In the genomic region with DNA sequence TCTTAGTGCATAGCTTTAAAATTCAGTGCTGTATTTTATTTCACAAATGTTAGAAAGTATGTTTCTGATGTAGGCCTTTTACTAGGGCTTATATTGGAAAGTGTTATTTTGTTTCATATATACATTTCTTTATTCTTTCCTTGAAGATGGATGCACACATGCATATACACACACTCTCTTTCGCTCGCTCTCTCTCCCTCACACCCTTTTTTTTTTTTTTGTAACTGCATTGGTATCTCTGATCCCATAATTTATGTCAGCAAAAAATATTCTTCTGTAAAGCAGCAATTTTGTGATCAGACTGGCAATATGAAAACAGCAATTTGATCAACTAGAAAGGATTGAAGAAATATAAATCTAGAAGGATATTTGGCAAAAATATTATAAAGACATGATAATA, we compare ENCODE assay signal across 10 cellular contexts. TPM values are rescaled to one million over a fixed set of nuclear protein-coding genes. Genes with fewer than 3 reads are reported as not detected.
DNase-seq lines count a peak whose midpoint lies in the region; ATAC-seq, FAIRE-seq and TF ChIP-seq lines count a peak whose summit lies in the region.
"Had no signal": no experiment of that assay in that cellular context is flagged by ENCODE, and none has a peak within 500 bp of the region (broad histone marks: within the 10 kb centered on the region; RNA-seq: fewer than 3 reads in every experiment).

No MANE protein-coding gene starts in this region.

- H3K27ac ChIP-seq in BLaER1 treated with 17β-estradiol and CSF1 and Interleukin-3, amounts not matched to agents 10 nM and 100 nM: no peak overlapping the region
- H3K27ac ChIP-seq in HUES6 (ENCODE audit: low read depth, low read length) (no peak overlapping the region), GM12878 (ENCODE audit: control insufficient read depth, insufficient read depth) (peak overlapping the region; percentile 96)
- no peak overlapping the region for H3K27ac ChIP-seq in effector memory CD4-positive, alpha-beta T cell (ENCODE audit: insufficient read depth, low read length, poor library complexity, severe bottlenecking)

- no peak for TF ChIP-seq RAD21 in GM12878 (IDR thresholded peaks at IDR 0.05; ENCODE audit: insufficient read depth, low read depth, low read length)

- in situ Hi-C loops in GM12878 (cut with MboI): no loop called here

- no peak overlapping the region for H2AFZ ChIP-seq in GM12878 (ENCODE audit: control insufficient read depth, low read depth, low read length)

- H3K4me3 Mint-ChIP-seq in naive thymus-derived CD8-positive, alpha-beta T cell: peak overlapping the region; percentile 52 to 100 (median 98)

- RAD21 ChIA-PET in GM12878 (lab: Charles Lee; ENCODE audit: unreplicated experiment): interaction anchor here (0.7 to 7.9 kb wide), 11 partner anchors 9 to 486 kb away, joined by 3 to 90 read pairs (median 4); no protein-coding TSS in a partner anchor

- POLR2A ChIA-PET in GM12878 (lab: Charles Lee): interaction anchor here (2.7 to 4.9 kb wide), 5 partner anchors 9 to 623 kb away, joined by 9 to 57 read pairs (median 33); no protein-coding TSS in a partner anchor
- POLR2A ChIA-PET in naive thymus-derived CD8-positive, alpha-beta T cell (lab: Charles Lee): interaction anchor here (1.3 kb wide), 1 partner anchor 179 kb away, joined by 4 read pairs; the partner anchor contains the start of gene ACVR2A

- intact Hi-C loops in GM12878 (cut with micrococcal nuclease; ENCODE audit: unreplicated experiment): loop anchor here (10.0 kb wide), 2 partner anchors 388 to 622 kb away; partner anchors contain the start of gene EPC2

- no peaks in the 10 kb centered on the region for H3K9me3 Mint-ChIP-seq in naive thymus-derived CD8-positive, alpha-beta T cell

- H3K4me1 ChIP-seq in BLaER1 treated with 17β-estradiol and CSF1 and Interleukin-3, amounts not matched to agents 10 nM and 100 nM: peaks cover 9 to 47% (median 36%) of the 10 kb centered on the region in 10 experiments
- H3K4me1 ChIP-seq in HUES6 (ENCODE audit: control insufficient read depth, insufficient read depth, low read length) (peaks cover 12% of the 10 kb centered on the region), GM12878 (ENCODE audit: control insufficient read depth, insufficient read depth, low read length) (no peaks in the 10 kb centered on the region)
- H3K4me1 ChIP-seq in effector memory CD4-positive, alpha-beta T cell (ENCODE audit: control insufficient read depth, insufficient read depth, low read length, poor library complexity, severe bottlenecking): peaks cover 6% of the 10 kb centered on the region

- peaks cover 0 to 38% (median 10%) of the 10 kb centered on the region in 11 experiments; a peak in 13 of 22 replicates for H4K20me1 ChIP-seq in BLaER1 treated with 17β-estradiol and CSF1 and Interleukin-3, amounts not matched to agents 10 nM and 100 nM
- H4K20me1 ChIP-seq in GM12878 (ENCODE audit: control insufficient read depth, insufficient read depth): no peaks in the 10 kb centered on the region

- H3K27ac Mint-ChIP-seq in naive thymus-derived CD8-positive, alpha-beta T cell: peak overlapping the region; percentile 34 to 99 (median 96)

- H3K9ac ChIP-seq in BLaER1 treated with 17β-estradiol and CSF1 and Interleukin-3, amounts not matched to agents 10 nM and 100 nM: peak overlapping the region in 6 of 11 experiments; percentile 33 to 97 (median 90); a peak in 6 of 22 replicates
- H3K9ac ChIP-seq in HUES6 (ENCODE audit: low read length) (no peak overlapping the region), GM12878 (ENCODE audit: control insufficient read depth, insufficient read depth, low read length) (no peak overlapping the region; the same call in 1 of the 2 replicates)

- CTCF ChIA-PET in GM12878 (lab: Yijun Ruan, JAX): interaction anchor here (0.7 to 2.9 kb wide), 11 partner anchors 8 to 486 kb away, joined by 3 to 15 read pairs (median 4); no protein-coding TSS in a partner anchor

- WGBS in GM12878 (ENCODE audit: insufficient coverage, insufficient replicate concordance, low lambda C conversion rate, missing lambda C conversion rate): no CpG with 5 or more reads among the region's 2 CpGs

- peaks cover 0 to 6% (median 3%) of the 10 kb centered on the region in 3 donors for H3K36me3 Mint-ChIP-seq in naive thymus-derived CD8-positive, alpha-beta T cell

- H3K79me2 ChIP-seq in GM12878 (ENCODE audit: control insufficient read depth, insufficient read depth, low read length): peaks cover 94% of the 10 kb centered on the region

- BruUV-seq in GM12878 (replicated peaks; lab: Mats Ljungman, UMichigan): no TSS peak

- SMC1A ChIA-PET in GM12878 (lab: Charles Lee; ENCODE audit: uncharacterized antibody, unreplicated experiment): interaction anchor here (0.6 to 17.7 kb wide), 16 partner anchors 9 to 486 kb away, joined by 3 to 177 read pairs (median 5); no protein-coding TSS in a partner anchor

- ATAC-seq in GM12878 (no peak), GM21381 (IDR thresholded peaks at IDR 0.05; ENCODE audit: unreplicated experiment) (no peak)
- no peak for ATAC-seq in naive thymus-derived CD8-positive, alpha-beta T cell

- H3K27me3 ChIP-seq in BLaER1 treated with 17β-estradiol and CSF1 and Interleukin-3, amounts not matched to agents 10 nM and 100 nM: no peaks in the 10 kb centered on the region
- H3K27me3 ChIP-seq in HUES6 (ENCODE audit: control insufficient read depth, insufficient read depth, low read length) (no peaks in the 10 kb centered on the region), GM12878 (replicated peaks in 1 of 2; ENCODE audit: control insufficient read depth in 2 of 2, insufficient read depth in 2 of 2, low read length in 1 of 2) (no peaks in the 10 kb centered on the region)
- H3K27me3 ChIP-seq in effector memory CD4-positive, alpha-beta T cell (replicated peaks; ENCODE audit: control insufficient read depth, insufficient read depth, low read length, poor library complexity, severe bottlenecking): no peaks in the 10 kb centered on the region

- peak overlapping the region; percentile 87 to 99 (median 93); a peak in 21 of 22 replicates for H3K4me2 ChIP-seq in BLaER1 treated with 17β-estradiol and CSF1 and Interleukin-3, amounts not matched to agents 10 nM and 100 nM
- H3K4me2 ChIP-seq in GM12878 (ENCODE audit: control insufficient read depth, insufficient read depth): peak overlapping the region; percentile 91

- H3K36me3 ChIP-seq in BLaER1 treated with 17β-estradiol and CSF1 and Interleukin-3, amounts not matched to agents 10 nM and 100 nM: peaks cover 0 to 8% (median 0%) of the 10 kb centered on the region in 11 experiments; a peak in 4 of 22 replicates
- H3K36me3 ChIP-seq in HUES6 (ENCODE audit: control insufficient read depth, insufficient read depth, low read length) (no peaks in the 10 kb centered on the region), GM12878 (ENCODE audit: control insufficient read depth in 2 of 2, insufficient read depth in 2 of 2, low read length in 1 of 2) (peaks cover 0 to 4% of the 10 kb centered on the region in 2 experiments; a peak in 2 of 4 replicates)
- H3K36me3 ChIP-seq in effector memory CD4-positive, alpha-beta T cell (ENCODE audit: control insufficient read depth, insufficient read depth, low read length): no peaks in the 10 kb centered on the region

- TF ChIP-seq CTCF in GM12878 (IDR thresholded peaks at IDR 0.05 in 2 of 3, conservative IDR thresholded peaks at IDR 0.05 in 1 of 3; ENCODE audit: control insufficient read depth in 2 of 3, extremely low read depth in 1 of 3, insufficient read depth in 1 of 3, low read depth in 3 of 3, low read length in 3 of 3): no peak

- no peak for FAIRE-seq in GM12878 (lab: Jason Lieb, UNC)

- peaks cover 29 to 69% (median 60%) of the 10 kb centered on the region in 4 donors for H3K4me1 Mint-ChIP-seq in naive thymus-derived CD8-positive, alpha-beta T cell

- TF ChIP-seq EP300 in GM12878 (IDR thresholded peaks at IDR 0.05; ENCODE audit: borderline replicate concordance in 1 of 2, control insufficient read depth in 1 of 2, low read depth in 2 of 2, low read length in 2 of 2): no peak

- peak overlapping the region in 6 of 10 experiments; percentile 20 to 94 (median 82); a peak in 11 of 20 replicates for H3K4me3 ChIP-seq in BLaER1 treated with 17β-estradiol and CSF1 and Interleukin-3, amounts not matched to agents 10 nM and 100 nM
- peak overlapping the region; percentile 88 for H3K4me3 ChIP-seq in HUES6 (ENCODE audit: low read depth, low read length)
- peak overlapping the region; percentile 87 for H3K4me3 ChIP-seq in GM12878
- H3K4me3 ChIP-seq in effector memory CD4-positive, alpha-beta T cell (ENCODE audit: insufficient read depth, low read depth, low read length, poor library complexity, severe bottlenecking): no peak overlapping the region

- DNase-seq in GM12878 (ENCODE audit: low read depth, low spot score): no peak
- no peak for DNase-seq in naive thymus-derived CD8-positive, alpha-beta T cell
- no peak for DNase-seq in putamen (ENCODE audit: low spot score)
- DNase-seq in effector CD4-positive, alpha-beta T cell: no peak
- no peak for DNase-seq in effector memory CD4-positive, alpha-beta T cell
- DNase-seq: cerebellar nuclear complex, NCI-H2171 had no signal

- TF ChIP-seq POLR2A in GM12878 (IDR thresholded peaks at IDR 0.05; ENCODE audit: low read depth, low read length): no peak

- H3K9me3 ChIP-seq in BLaER1 treated with 17β-estradiol and CSF1 and Interleukin-3, amounts not matched to agents 10 nM and 100 nM (replicated peaks in 1 of 11): no peaks in the 10 kb centered on the region
- H3K9me3 ChIP-seq in HUES6 (ENCODE audit: control insufficient read depth, insufficient read depth, low read depth, low read length) (no peaks in the 10 kb centered on the region), GM12878 (replicated peaks; ENCODE audit: control insufficient read depth, insufficient read depth, low read length) (no peaks in the 10 kb centered on the region; the same call in 2 of the 3 replicates)
- no peaks in the 10 kb centered on the region for H3K9me3 ChIP-seq in effector memory CD4-positive, alpha-beta T cell (ENCODE audit: control insufficient read depth, low read length)

- H3K27me3 Mint-ChIP-seq in naive thymus-derived CD8-positive, alpha-beta T cell: no peaks in the 10 kb centered on the region

RNA-seq across cellular contexts. Expression of gene MBD5, which starts 2.0 kb away (rescaled TPM):
- total RNA-seq in GM12878 (2013; cell fraction: nucleolus; rRNA removed): 608 and 633 TPM in 2 replicates
- 23.0 and 24.8 TPM in 2 replicates for total RNA-seq in GM12878 (2014; rRNA removed)
- total RNA-seq in GM12878 (2014; rRNA removed; fragmentation: Illumina TruSeq; extraction: Trizol): 27.4 and 34.2 TPM in 2 replicates
- 35.5 and 38.0 TPM in 2 replicates for total RNA-seq in GM12878 (2021)
- polyA plus RNA-seq in GM12878 (2011; ENCODE audit: low read depth): 19.0 TPM
- polyA plus RNA-seq in GM12878 (2011; rRNA removed): 58.0 and 71.0 TPM in 2 replicates
- polyA plus RNA-seq in GM12878 (2011; cell fraction: cytosol; rRNA removed): 23.0 and 24.2 TPM in 2 replicates
- polyA plus RNA-seq in GM12878 (2011; cell fraction: nucleus; rRNA removed): 63.2 and 80.7 TPM in 2 replicates
- 17.0 and 22.3 TPM in 2 replicates for polyA plus RNA-seq in GM12878 (2012)
- polyA plus RNA-seq in GM12878 (2014; fragmentation: Illumina TruSeq; extraction: Trizol): 19.1 and 26.5 TPM in 2 replicates
- 1 to 10 TPM; 7.4 to 9.2 TPM for polyA plus RNA-seq in GM12878 (2014; fragmentation: Nextera tagmentation; extraction: Ambion mirVana)
- 15.8 and 17.7 TPM in 2 replicates for polyA plus RNA-seq in GM12878 (2014; rRNA removed)
- 10 to 100 TPM; 19.3 to 23.6 TPM for polyA plus RNA-seq in GM12878 (2016; fragmentation: Nextera tagmentation; extraction: Ambion mirVana)
- 170 and 171 TPM in 2 replicates for polyA minus RNA-seq in GM12878 (2011; rRNA and poly(A)+ RNA removed)
- polyA minus RNA-seq in GM12878 (2011; cell fraction: cytosol; rRNA and poly(A)+ RNA removed): 11.1 and 24.5 TPM in 2 replicates
- 432 and 827 TPM in 2 replicates for polyA minus RNA-seq in GM12878 (2011; cell fraction: nucleus; rRNA and poly(A)+ RNA removed)
- total RNA-seq in naive thymus-derived CD8-positive, alpha-beta T cell: 10 to 100 TPM; 49.7 to 54.1 TPM
- polyA plus RNA-seq in naive thymus-derived CD8-positive, alpha-beta T cell: 10 to 100 TPM; 11.7 to 17.9 (median 15.4) TPM

RNA-seq across cellular contexts. Expression of gene ORC4, which starts 2.3 kb away (rescaled TPM):
- total RNA-seq in GM12878 (2013; cell fraction: nucleolus; rRNA removed): 192 and 216 TPM in 2 replicates
- total RNA-seq in GM12878 (2014; rRNA removed) (25.7 and 27.2 TPM in 2 replicates), GM12878 (2014; rRNA removed; fragmentation: Illumina TruSeq; extraction: Trizol) (32.9 and 35.6 TPM in 2 replicates), GM12878 (2021) (36.6 and 38.2 TPM in 2 replicates)
- polyA plus RNA-seq in GM12878 (2011; ENCODE audit: low read depth): 6.7 TPM
- polyA plus RNA-seq in GM12878 (2011; rRNA removed) (55.9 and 98.2 TPM in 2 replicates), GM12878 (2014; fragmentation: Illumina TruSeq; extraction: Trizol) (56.7 and 74.2 TPM in 2 replicates), GM12878 (2014; fragmentation: Nextera tagmentation; extraction: Ambion mirVana) (10 to 100 TPM; 31.3 to 71.3 TPM), GM12878 (2014; rRNA removed) (32.0 and 48.3 TPM in 2 replicates), GM12878 (2016; fragmentation: Nextera tagmentation; extraction: Ambion mirVana) (10 to 100 TPM; 62.3 to 65.5 TPM)
- 12.6 and 33.1 TPM in 2 replicates for polyA plus RNA-seq in GM12878 (2011; cell fraction: cytosol; rRNA removed)
- 32.5 and 43.1 TPM in 2 replicates for polyA plus RNA-seq in GM12878 (2011; cell fraction: nucleus; rRNA removed)
- polyA plus RNA-seq in GM12878 (2012): 17.9 and 29.9 TPM in 2 replicates
- polyA minus RNA-seq in GM12878 (2011; rRNA and poly(A)+ RNA removed): 24.7 and 35.3 TPM in 2 replicates
- polyA minus RNA-seq in GM12878 (2011; cell fraction: cytosol; rRNA and poly(A)+ RNA removed): 16.2 and 18.5 TPM in 2 replicates
- 45.8 and 75.0 TPM in 2 replicates for polyA minus RNA-seq in GM12878 (2011; cell fraction: nucleus; rRNA and poly(A)+ RNA removed)
- total RNA-seq in naive thymus-derived CD8-positive, alpha-beta T cell: 10 to 100 TPM; 66.2 to 66.9 TPM
- 10 to 100 TPM; 40.9 to 51.8 (median 48.8) TPM for polyA plus RNA-seq in naive thymus-derived CD8-positive, alpha-beta T cell

Comparison
In these comparisons a context has a peak if more than half of its experiments do, and no peak if none do; other contexts are left out.
1. H3K9ac ChIP-seq: peak in BLaER1 treated with 17β-estradiol and CSF1 and Interleukin-3, amounts not matched to agents 10 nM and 100 nM (6 of 11); none in HUES6 (single experiment) and GM12878 (single experiment).